ENCODE assay signal across 1 cellular context in genomic region chr16:75446416-75446815, GRCh38.
TF ChIP-seq lines count a peak whose summit lies in the region.

No MANE protein-coding gene starts in this region.

TF ChIP-seq in HEK293, 187 proteins besides CTCF, POLR2A, EP300 and RAD21 (continued from another document):
- TF ChIP-seq ZNF366 (tag by site-specific recombination; conservative IDR thresholded peaks at IDR 0.05) (peak; percentile 51), PRDM4 (tag by site-specific recombination; IDR thresholded peaks at IDR 0.05) (peak; percentile 77), ZNF639 (tag by site-specific recombination; IDR thresholded peaks at IDR 0.05) (0 out of 2 replicates have a peak, but pooled peaks have one; percentile 20), ZNF596 (tag by site-specific recombination; IDR thresholded peaks at IDR 0.05) (peak; percentile 29; the same call in 1 of the 2 replicates), IKZF3 (tag by site-specific recombination; IDR thresholded peaks at IDR 0.05) (peak; percentile 59; the same call in 1 of the 2 replicates), OSR2 (tag by site-specific recombination; IDR thresholded peaks at IDR 0.05) (peak; percentile 75), ZNF223 (tag by site-specific recombination; IDR thresholded peaks at IDR 0.05) (no peak), ZNF629 (tag by site-specific recombination; IDR thresholded peaks at IDR 0.05) (peak; percentile 47), RBAK (tag by site-specific recombination; IDR thresholded peaks at IDR 0.05) (no peak), KLF10 (tag by site-specific recombination; IDR thresholded peaks at IDR 0.05) (peak; percentile 36; the same call in 1 of the 2 replicates), ZNF843 (tag by site-specific recombination; IDR thresholded peaks at IDR 0.05) (peak; percentile 91), ZNF660 (tag by site-specific recombination; IDR thresholded peaks at IDR 0.05) (no peak), PRDM6 (tag by site-specific recombination; IDR thresholded peaks at IDR 0.05) (peak; percentile 80), ZBTB11 (tag by site-specific recombination; conservative IDR thresholded peaks at IDR 0.05; ENCODE audit: low read depth) (0 out of 2 replicates have a peak, but pooled peaks have one; percentile 9), ZNF830 (tag by site-specific recombination; IDR thresholded peaks at IDR 0.05; ENCODE audit: low read depth) (no peak), TSHZ1 (tag by site-specific recombination; IDR thresholded peaks at IDR 0.05; ENCODE audit: borderline replicate concordance) (peak; percentile 70; the same call in 1 of the 2 replicates), OVOL3 (tag by site-specific recombination; IDR thresholded peaks at IDR 0.05) (peak; percentile 55; the same call in 1 of the 2 replicates), ZNF157 (tag by site-specific recombination; IDR thresholded peaks at IDR 0.05) (no peak), REST (tag by site-specific recombination; IDR thresholded peaks at IDR 0.05) (no peak), MZF1 (tag by site-specific recombination; IDR thresholded peaks at IDR 0.05; ENCODE audit: borderline replicate concordance) (no peak), ZNF510 (tag by site-specific recombination; IDR thresholded peaks at IDR 0.05; ENCODE audit: insufficient replicate concordance) (peak; percentile 6), BCL11B (tag by site-specific recombination; IDR thresholded peaks at IDR 0.05; ENCODE audit: low read depth) (no peak), ZNF513 (tag by site-specific recombination; IDR thresholded peaks at IDR 0.05) (0 out of 2 replicates have a peak, but pooled peaks have one; percentile 27), GFI1B (tag by site-specific recombination; IDR thresholded peaks at IDR 0.05) (0 out of 2 replicates have a peak, but pooled peaks have one; percentile 31), SP7 (tag by site-specific recombination; IDR thresholded peaks at IDR 0.05) (peak; percentile 88), ZSCAN30 (tag by site-specific recombination; IDR thresholded peaks at IDR 0.05) (0 out of 2 replicates have a peak, but pooled peaks have one; percentile 40), HIC1 (tag by site-specific recombination; IDR thresholded peaks at IDR 0.05) (peak; percentile 15; the same call in 1 of the 2 replicates), INSM2 (tag by site-specific recombination; IDR thresholded peaks at IDR 0.05) (peak; percentile 70; the same call in 1 of the 2 replicates)
